9 cellular contexts compared by ENCODE assay signal in the genomic region with DNA sequence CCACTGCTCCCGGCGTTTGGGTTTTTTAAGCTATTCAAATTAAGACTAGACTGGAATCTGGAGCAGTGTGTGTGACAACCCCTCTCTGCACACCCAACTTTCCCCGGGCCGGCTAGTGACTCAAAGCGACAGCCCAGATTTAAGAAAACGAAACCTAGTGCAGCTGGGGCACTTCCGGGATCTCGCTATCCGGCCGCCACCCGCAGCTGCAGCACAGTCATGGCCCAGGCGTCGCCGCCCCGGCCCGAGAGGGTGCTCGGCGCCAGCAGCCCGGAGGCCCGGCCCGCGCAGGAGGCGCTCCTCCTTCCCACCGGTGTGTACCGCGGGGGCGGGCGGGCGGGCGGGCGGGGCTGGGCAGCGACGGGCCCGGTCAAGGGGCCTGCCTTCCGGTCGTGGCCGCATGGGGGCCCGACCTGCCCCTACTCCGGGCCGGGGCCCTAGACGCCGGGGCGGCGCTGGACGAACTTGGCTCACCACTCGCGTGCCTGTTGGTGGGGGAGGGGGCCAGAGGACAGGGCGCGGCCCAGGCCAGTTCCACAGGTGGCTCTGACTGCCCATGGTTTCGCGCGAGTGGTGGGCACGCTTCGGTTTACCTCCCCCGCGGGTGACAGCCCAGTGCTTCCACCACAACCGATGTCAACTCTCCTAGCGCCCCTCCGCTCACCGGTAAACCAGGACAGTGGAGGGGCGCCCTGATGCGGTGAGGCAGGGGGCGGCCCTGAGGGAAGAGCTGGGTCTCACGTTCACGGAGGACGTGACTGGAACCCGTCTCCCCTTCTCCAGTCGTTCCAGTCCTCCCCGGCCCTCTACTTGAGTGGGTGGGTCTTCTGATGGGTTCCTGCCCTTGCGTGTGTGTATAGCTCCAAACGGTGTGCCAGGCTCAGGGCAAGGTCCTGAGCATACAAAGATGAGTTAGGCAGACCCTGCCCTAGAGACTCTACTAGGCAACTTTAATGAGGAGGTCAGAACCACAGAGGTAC. TPM values are rescaled to one million over a fixed set of nuclear protein-coding genes. Genes with fewer than 3 reads are reported as not detected.
DNase-seq lines count a peak whose midpoint lies in the region; ATAC-seq and FAIRE-seq lines count a peak whose summit lies in the region.
"Had no signal": no experiment of that assay in that cellular context is flagged by ENCODE, and none has a peak within 500 bp of the region (broad histone marks: within the 10 kb centered on the region; RNA-seq: fewer than 3 reads in every experiment).

Gene PHF11 (plus strand): TSS at position 171 of the 980 bp plus-strand sequence. CDS start 49 bp downstream, at position 220.

- peak within 1 kb of the TSS; percentile 66 to 80 (median 75) for H3K4me3 ChIP-seq in BLaER1 treated with 17β-estradiol and CSF1 and Interleukin-3, amounts not matched to agents 10 nM and 100 nM
- H3K4me3 ChIP-seq in SJSA1, result peak within 1 kb of the TSS; percentile 50

- H3K36me3 ChIP-seq in BLaER1 treated with 17β-estradiol and CSF1 and Interleukin-3, amounts not matched to agents 10 nM and 100 nM, result peaks cover 17 to 56% (median 39%) of the 10 kb centered on the region in 11 experiments; a peak in 21 of 22 replicates
- H3K36me3 ChIP-seq in SJSA1, result peaks cover 12% of the 10 kb centered on the region

- peak within 1 kb of the TSS; percentile 96 for H3K27ac Mint-ChIP-seq in activated naive CD4-positive, alpha-beta T cell treated with anti-CD3 and anti-CD28 coated beads for 36 hours

- peaks cover 25 to 55% (median 39%) of the 10 kb centered on the region in 10 experiments for H3K4me1 ChIP-seq in BLaER1 treated with 17β-estradiol and CSF1 and Interleukin-3, amounts not matched to agents 10 nM and 100 nM
- H3K4me1 ChIP-seq in SJSA1 (replicated peaks), result peaks cover 33% of the 10 kb centered on the region

- H3K36me3 Mint-ChIP-seq in activated naive CD4-positive, alpha-beta T cell treated with anti-CD3 and anti-CD28 coated beads for 36 hours (ENCODE audit: low read depth), result peaks cover 46% of the 10 kb centered on the region

- CTCF ChIA-PET in activated naive CD4-positive, alpha-beta T cell treated with anti-CD3 and anti-CD28 coated beads for 36 hours (lab: Charles Lee), result interaction anchor here (0.5 to 2.0 kb wide), 5 partner anchors 14 to 53 kb away, joined by 3 to 8 read pairs (median 4); partner anchors contain the start of genes CAB39L and SETDB2

- DNase-seq in GM19240 (ENCODE audit: insufficient read length, low spot score), result peak; percentile 72
- peak; percentile 81 to 83 for DNase-seq in SJSA1 (ENCODE audit: low read depth in 1 of 2, low spot score in 2 of 2)
- peak; percentile 95 for DNase-seq in activated naive CD4-positive, alpha-beta T cell treated with anti-CD3 and anti-CD28 coated beads for 36 hours
- DNase-seq in frontal cortex (ENCODE audit: low spot score in 2 of 2), result peak; percentile 66 to 78
- DNase-seq in nucleus accumbens (lab: John Stamatoyannopoulos, UW), result peak in 52 of 56 donors; percentile 10 to 79 (median 54)
- DNase-seq in substantia nigra (lab: John Stamatoyannopoulos, UW), result peak in 45 of 49 donors; percentile 3 to 89 (median 57)

- no peaks in the 10 kb centered on the region for H3K27me3 ChIP-seq in BLaER1 treated with 17β-estradiol and CSF1 and Interleukin-3, amounts not matched to agents 10 nM and 100 nM
- H3K27me3 ChIP-seq in SJSA1 (replicated peaks), result no peaks in the 10 kb centered on the region

- peak within 1 kb of the TSS; percentile 79 to 98 (median 93) for H3K4me2 ChIP-seq in BLaER1 treated with 17β-estradiol and CSF1 and Interleukin-3, amounts not matched to agents 10 nM and 100 nM

- peak; percentile 83 for ATAC-seq in HG03439 (IDR thresholded peaks at IDR 0.05; ENCODE audit: unreplicated experiment)

- no peaks in the 10 kb centered on the region for H3K9me3 ChIP-seq in BLaER1 treated with 17β-estradiol and CSF1 and Interleukin-3, amounts not matched to agents 10 nM and 100 nM (replicated peaks in 1 of 11)
- H3K9me3 ChIP-seq in SJSA1 (replicated peaks), result no peaks in the 10 kb centered on the region

- H4K20me1 ChIP-seq in BLaER1 treated with 17β-estradiol and CSF1 and Interleukin-3, amounts not matched to agents 10 nM and 100 nM, result peaks cover 0 to 7% (median 0%) of the 10 kb centered on the region in 11 experiments; a peak in 2 of 22 replicates

- peaks cover 4% of the 10 kb centered on the region for H3K9me3 Mint-ChIP-seq in activated naive CD4-positive, alpha-beta T cell treated with anti-CD3 and anti-CD28 coated beads for 36 hours

- FAIRE-seq in frontal cortex (lab: Jason Lieb, UNC), result no peak
- FAIRE-seq: endometrium had no signal

- intact Hi-C loops in activated naive CD4-positive, alpha-beta T cell treated with anti-CD3 and anti-CD28 coated beads for 36 hours (cut with micrococcal nuclease), result loop anchor here (1.0 to 5.0 kb wide), 16 partner anchors 42 to 1957 kb away; partner anchors contain the start of genes CAB39L, CDADC1, EBPL and INTS6

- H3K27me3 Mint-ChIP-seq in activated naive CD4-positive, alpha-beta T cell treated with anti-CD3 and anti-CD28 coated beads for 36 hours (ENCODE audit: low read depth), result no peaks in the 10 kb centered on the region

- peak within 1 kb of the TSS; percentile 89 to 96 (median 91) for H3K9ac ChIP-seq in BLaER1 treated with 17β-estradiol and CSF1 and Interleukin-3, amounts not matched to agents 10 nM and 100 nM

- H3K4me3 Mint-ChIP-seq in activated naive CD4-positive, alpha-beta T cell treated with anti-CD3 and anti-CD28 coated beads for 36 hours, result peak within 1 kb of the TSS; percentile 91

- peaks cover 49% of the 10 kb centered on the region for H3K4me1 Mint-ChIP-seq in activated naive CD4-positive, alpha-beta T cell treated with anti-CD3 and anti-CD28 coated beads for 36 hours (ENCODE audit: low read depth)

- peak within 1 kb of the TSS; percentile 85 to 96 (median 93) for H3K27ac ChIP-seq in BLaER1 treated with 17β-estradiol and CSF1 and Interleukin-3, amounts not matched to agents 10 nM and 100 nM
- H3K27ac ChIP-seq in SJSA1, result peak within 1 kb of the TSS; percentile 96
- H3K27ac ChIP-seq in substantia nigra (ENCODE audit: low read depth, low read length, poor library complexity, severe bottlenecking), result peak within 1 kb of the TSS; percentile 86

RNA-seq across cellular contexts. Expression of gene PHF11, which starts in this region (rescaled TPM):
- total RNA-seq in SJSA1 (2014; rRNA removed; shearing (Covaris generic)), result 20.1 and 52.2 TPM in 2 replicates
- total RNA-seq in activated naive CD4-positive, alpha-beta T cell treated with anti-CD3 and anti-CD28 coated beads for 36 hours, result 10 to 100 TPM; 91.4 to 96.9 TPM
- total RNA-seq in frontal cortex, result 3.7 TPM

Comparison
In these comparisons a context has a peak if more than half of its experiments do, and no peak if none do; other contexts are left out.
1. Peak in every context shown above with its lines: DNase-seq, ATAC-seq, H3K4me3 ChIP-seq and H3K27ac ChIP-seq.